8 cellular contexts compared by ENCODE assay signal in genomic region chr19:16293133-16294085, GRCh38. TPM values are rescaled to one million over a fixed set of nuclear protein-coding genes. Genes with fewer than 3 reads are reported as not detected.
DNase-seq lines count a peak whose midpoint lies in the region; ATAC-seq and TF ChIP-seq lines count a peak whose summit lies in the region.

No MANE protein-coding gene starts in this region.

- no peak overlapping the region for H3K4me3 ChIP-seq in GM23338
- peak overlapping the region; percentile 35 to 61 (median 35) for H3K4me3 ChIP-seq in gastrocnemius medialis

- intact Hi-C loops in gastrocnemius medialis (cut with DNase I; ENCODE audit: low total_unique reads) = no loop called here

- H3K4me1 ChIP-seq in GM23338 (ENCODE audit: insufficient read depth) = 0 out of 2 replicates have a peak, but pooled peaks cover 3% of the 10 kb centered on the region
- H3K4me1 ChIP-seq in gastrocnemius medialis = peaks cover 14 to 25% of the 10 kb centered on the region in 2 donors

- H4K20me1 ChIP-seq in GM23338 (replicated peaks; ENCODE audit: insufficient read depth) = no peaks in the 10 kb centered on the region

- H3K27me3 ChIP-seq in GM23338 (ENCODE audit: insufficient read depth) (no peaks in the 10 kb centered on the region), gastrocnemius medialis (no peaks in the 10 kb centered on the region)

- TF ChIP-seq CTCF in GM23338 (conservative IDR thresholded peaks at IDR 0.05; ENCODE audit: low read depth in 2 of 2) (no peak), gastrocnemius medialis (IDR thresholded peaks at IDR 0.05 in 4 of 5, conservative IDR thresholded peaks at IDR 0.05 in 1 of 5) (no peak)

- peaks cover under 1% of the 10 kb centered on the region; the same call in 1 of the 3 replicates for H3K9me3 Mint-ChIP-seq in GM23338
- H3K9me3 Mint-ChIP-seq in activated T-cell treated with anti-CD3 and anti-CD28 coated beads, Interleukin-2, amount 50 U/mL, for 4 hours = no peaks in the 10 kb centered on the region

- H3K27ac ChIP-seq in GM23338 (ENCODE audit: low read depth) = peak overlapping the region; percentile 72; the same call in 1 of the 2 replicates
- peak overlapping the region; percentile 77 to 89 (median 81) for H3K27ac ChIP-seq in gastrocnemius medialis

- H3K4me1 Mint-ChIP-seq in GM23338 = peaks cover 6% of the 10 kb centered on the region; the same call in 2 of the 3 replicates
- H3K4me1 Mint-ChIP-seq in activated T-cell treated with anti-CD3 and anti-CD28 coated beads, Interleukin-2, amount 50 U/mL, for 4 hours (ENCODE audit: low read depth) = peaks cover 5% of the 10 kb centered on the region

- H3K9me2 ChIP-seq in GM23338 (ENCODE audit: insufficient read depth) = no peaks in the 10 kb centered on the region

- no peaks in the 10 kb centered on the region for H3K36me3 Mint-ChIP-seq in GM23338 (ENCODE audit: low read depth)
- H3K36me3 Mint-ChIP-seq in activated T-cell treated with anti-CD3 and anti-CD28 coated beads, Interleukin-2, amount 50 U/mL, for 4 hours (ENCODE audit: insufficient read depth) = no peaks in the 10 kb centered on the region

- no peak for DNase-seq in GM23338 (ENCODE audit: low spot score)
- peak; percentile 69 for DNase-seq in glomerular visceral epithelial cell (ENCODE audit: extremely low spot score)
- peak; percentile 58 to 75 for DNase-seq in gastrocnemius medialis
- no peak for DNase-seq in stimulated activated CD4-positive, alpha-beta T cell treated with anti-CD3 and anti-CD28 coated beads, Interleukin-2, amount 100 ng/mL, for 48 hours
- no peak for DNase-seq in activated T-cell treated with anti-CD3 and anti-CD28 coated beads, Interleukin-2, amount 50 U/mL, for 4 hours
- DNase-seq in NCI-H82 treated with DMSO at 0.1 percent for 48 hours (lab: John Stamatoyannopoulos, UW; ENCODE audit: unreplicated experiment) = no peak

- ATAC-seq in GM23338 (no peak), SK-N-SH treated with all-trans-retinoic acid at 6 μM for 48 hours (peak; percentile 22), gastrocnemius medialis (peak; percentile 77 to 78), HG03097 (IDR thresholded peaks at IDR 0.05; ENCODE audit: low FRiP score, unreplicated experiment) (no peak)
- ATAC-seq in activated T-cell treated with anti-CD3 and anti-CD28 coated beads, Interleukin-2, amount 50 U/mL, for 4 hours = no peak

- no peaks in the 10 kb centered on the region for H3K79me2 ChIP-seq in GM23338 (replicated peaks; ENCODE audit: insufficient read depth)

- no peak overlapping the region for H3K4me2 ChIP-seq in GM23338

- in situ Hi-C loops in gastrocnemius medialis (cut with MboI; ENCODE audit: low sequenced_read_pairs in 4 of 4) = no loop called here

- TF ChIP-seq POLR2A in gastrocnemius medialis (IDR thresholded peaks at IDR 0.05) = peak in 1 of 2 donors; percentile 44

- no peak overlapping the region for H3K4me3 Mint-ChIP-seq in GM23338
- no peak overlapping the region for H3K4me3 Mint-ChIP-seq in activated T-cell treated with anti-CD3 and anti-CD28 coated beads, Interleukin-2, amount 50 U/mL, for 4 hours

- peak overlapping the region; percentile 5; the same call in 1 of the 2 replicates for H3K27ac Mint-ChIP-seq in GM23338

- no peaks in the 10 kb centered on the region for H3K9me3 ChIP-seq in gastrocnemius medialis

- H2AFZ ChIP-seq in GM23338 = peak overlapping the region; percentile 28; the same call in 1 of the 2 replicates

- H3F3A ChIP-seq in GM23338 (replicated peaks; ENCODE audit: low read depth) = no peaks in the 10 kb centered on the region

- H3K36me3 ChIP-seq in GM23338 (ENCODE audit: insufficient read depth) (no peaks in the 10 kb centered on the region), gastrocnemius medialis (no peaks in the 10 kb centered on the region)

- peaks cover 14% of the 10 kb centered on the region for H3K27me3 Mint-ChIP-seq in GM23338 (ENCODE audit: insufficient read depth, low read depth, poor library complexity)
- peaks cover 2% of the 10 kb centered on the region for H3K27me3 Mint-ChIP-seq in activated T-cell treated with anti-CD3 and anti-CD28 coated beads, Interleukin-2, amount 50 U/mL, for 4 hours (ENCODE audit: low read depth)

TF ChIP-seq in GM23338, 12 proteins besides CTCF, POLR2A, EP300 and RAD21 (continues in another document):
- no peak for TF ChIP-seq NANOG (IDR thresholded peaks at IDR 0.05; ENCODE audit: borderline replicate concordance)
- TF ChIP-seq REST (IDR thresholded peaks at IDR 0.05; ENCODE audit: unreplicated experiment) = no peak
- TF ChIP-seq EZH2phosphoT487 (IDR thresholded peaks at IDR 0.05; ENCODE audit: unreplicated experiment) = no peak
- no peak for TF ChIP-seq ZNF331 (CRISPR knock-in tag; IDR thresholded peaks at IDR 0.05; ENCODE audit: low read depth)
- no peak for TF ChIP-seq JUNB (IDR thresholded peaks at IDR 0.05; ENCODE audit: unreplicated experiment)
- no peak for TF ChIP-seq ZNF114 (CRISPR knock-in tag; IDR thresholded peaks at IDR 0.05)
- TF ChIP-seq EZH2 (IDR thresholded peaks at IDR 0.05; ENCODE audit: low read depth, unreplicated experiment) = no peak
- TF ChIP-seq CREB1 (CRISPR knock-in tag; IDR thresholded peaks at IDR 0.05; ENCODE audit: low read depth) = no peak
- TF ChIP-seq STAT1 (IDR thresholded peaks at IDR 0.05; ENCODE audit: unreplicated experiment) = no peak
- TF ChIP-seq POLR2AphosphoS5 (IDR thresholded peaks at IDR 0.05; ENCODE audit: low read depth) = no peak

TF ChIP-seq in SK-N-SH treated with all-trans-retinoic acid at 6 μM for 48 hours, 23 proteins besides CTCF, POLR2A, EP300 and RAD21 (continues in another document):
- TF ChIP-seq ZC3H10 (CRISPR knock-in tag; IDR thresholded peaks at IDR 0.05) = no peak
- TF ChIP-seq OSR1 (CRISPR knock-in tag; IDR thresholded peaks at IDR 0.05) = no peak
- no peak for TF ChIP-seq RARB (CRISPR knock-in tag; IDR thresholded peaks at IDR 0.05)
- TF ChIP-seq ISL1 (CRISPR knock-in tag; IDR thresholded peaks at IDR 0.05) = no peak
- TF ChIP-seq CSDC2 (CRISPR knock-in tag; IDR thresholded peaks at IDR 0.05) = no peak
- TF ChIP-seq BACH2 (CRISPR knock-in tag; IDR thresholded peaks at IDR 0.05; ENCODE audit: borderline replicate concordance) = no peak
- TF ChIP-seq ZNF8 (CRISPR knock-in tag; IDR thresholded peaks at IDR 0.05) = no peak
- TF ChIP-seq GLIS3 (CRISPR knock-in tag; IDR thresholded peaks at IDR 0.05) = no peak
- TF ChIP-seq PATZ1 (CRISPR knock-in tag; IDR thresholded peaks at IDR 0.05; ENCODE audit: borderline replicate concordance) = no peak
- no peak for TF ChIP-seq ESRRG (CRISPR knock-in tag; IDR thresholded peaks at IDR 0.05)
- no peak for TF ChIP-seq TOX (CRISPR knock-in tag; IDR thresholded peaks at IDR 0.05; ENCODE audit: borderline replicate concordance)
- TF ChIP-seq ZFP30 (CRISPR knock-in tag; IDR thresholded peaks at IDR 0.05) = no peak
- no peak for TF ChIP-seq ZFP3 (CRISPR knock-in tag; IDR thresholded peaks at IDR 0.05)
- TF ChIP-seq CREB5 (CRISPR knock-in tag; IDR thresholded peaks at IDR 0.05; ENCODE audit: low read depth) = no peak
- no peak for TF ChIP-seq TCF4 (CRISPR knock-in tag; IDR thresholded peaks at IDR 0.05; ENCODE audit: borderline replicate concordance)
- no peak for TF ChIP-seq PPARA (CRISPR knock-in tag; IDR thresholded peaks at IDR 0.05; ENCODE audit: borderline replicate concordance)

RNA-seq across cellular contexts. Expression of gene KLF2, which starts 31.2 kb away (rescaled TPM):
- 0.89 and 0.90 TPM in 2 replicates for total RNA-seq in GM23338 (2014; rRNA removed; shearing (Covaris generic))
- 0.43 TPM in 1 of 2 replicates, not detected in the other for polyA plus RNA-seq in GM23338 (2016; fragmentation: Nextera tagmentation; extraction: Ambion mirVana)
- 10 to 100 TPM in 3 of 4 donors, 1 to 10 TPM in 1; 6.8 to 45.6 (median 32.0) TPM for total RNA-seq in gastrocnemius medialis
- 1 to 10 TPM; 1.4 to 2.5 (median 2.4) TPM for total RNA-seq in activated T-cell treated with anti-CD3 and anti-CD28 coated beads, Interleukin-2, amount 50 U/mL, for 4 hours

Comparison
In these comparisons a context has a peak if more than half of its experiments do, and no peak if none do; other contexts are left out.
1. ATAC-seq: peak in SK-N-SH treated with all-trans-retinoic acid at 6 μM for 48 hours (single experiment) and gastrocnemius medialis (2 of 2); none in GM23338 (single experiment), HG03097 (single experiment) and activated T-cell treated with anti-CD3 and anti-CD28 coated beads, Interleukin-2, amount 50 U/mL, for 4 hours (0 of 2).
2. DNase-seq: peak in glomerular visceral epithelial cell (single experiment) and gastrocnemius medialis (2 of 2); none in GM23338 (single experiment), stimulated activated CD4-positive, alpha-beta T cell treated with anti-CD3 and anti-CD28 coated beads, Interleukin-2, amount 100 ng/mL, for 48 hours (0 of 2), activated T-cell treated with anti-CD3 and anti-CD28 coated beads, Interleukin-2, amount 50 U/mL, for 4 hours (single experiment) and NCI-H82 treated with DMSO at 0.1 percent for 48 hours (single experiment).